In genomic region chr9:91817106-91817492, GRCh38 we compare ENCODE assay signal across 20 cellular contexts.
DNase-seq lines count a peak whose midpoint lies in the region; ATAC-seq and TF ChIP-seq lines count a peak whose summit lies in the region.
"Had no signal": no experiment of that assay in that cellular context is flagged by ENCODE, and none has a peak within 500 bp of the region (broad histone marks: within the 10 kb centered on the region; RNA-seq: fewer than 3 reads in every experiment).

No MANE protein-coding gene starts in this region.

- peaks cover 4% of the 10 kb centered on the region for H3K36me3 Mint-ChIP-seq in neural crest cell (ENCODE audit: low read depth)
- H3K36me3 Mint-ChIP-seq: immature natural killer cell; stimulated activated effector memory CD8-positive, alpha-beta T cell treated with anti-CD3 and anti-CD28 coated beads, Interleukin-12 subunit alpha, Interleukin-12 subunit beta, amount 100 ng/mL, for 72 hours had no signal

- H3K9ac ChIP-seq in SK-N-SH = no peak overlapping the region

- CTCF ChIA-PET in HEK293 (lab: Yijun Ruan, JAX) = no interaction called here
- CTCF ChIA-PET in SK-N-SH (lab: Yijun Ruan, JAX) = interaction anchor here (1.7 kb wide), 1 partner anchor 133 kb away, joined by 5 read pairs; the partner anchor contains the start of gene ROR2

- no peak overlapping the region for H2AFZ ChIP-seq in SK-N-SH (ENCODE audit: low read depth)

- no peaks in the 10 kb centered on the region for H3K9me2 ChIP-seq in SK-N-SH

- H3K4me3 ChIP-seq in HEK293 (ENCODE audit: low read depth, low read length) = no peak overlapping the region
- H3K4me3 ChIP-seq in esophagus muscularis mucosa = peak overlapping the region in 3 of 4 donors; percentile 22 to 26 (median 25)
- no peak overlapping the region for H3K4me3 ChIP-seq in thyroid gland (replicated peaks in 1 of 3)
- H3K4me3 ChIP-seq in SK-N-SH (ENCODE audit: low read depth in 2 of 2, low read length in 1 of 2) = no peak overlapping the region
- H3K4me3 ChIP-seq: colonic mucosa, GM12878 had no signal

- no peak overlapping the region for H3K4me3 Mint-ChIP-seq in neural crest cell
- H3K4me3 Mint-ChIP-seq: activated B cell treated with CpG ODN at 0.5 μM for 24 hours; immature natural killer cell; stimulated activated effector memory CD8-positive, alpha-beta T cell treated with anti-CD3 and anti-CD28 coated beads, Interleukin-12 subunit alpha, Interleukin-12 subunit beta, amount 100 ng/mL, for 72 hours had no signal

- H3K27me3 ChIP-seq in esophagus muscularis mucosa (no peaks in the 10 kb centered on the region), thyroid gland (no peaks in the 10 kb centered on the region), SK-N-SH (ENCODE audit: insufficient read depth) (no peaks in the 10 kb centered on the region)
- H3K27me3 ChIP-seq: colonic mucosa had no signal

- peak overlapping the region; percentile 58; the same call in 1 of the 2 replicates for H3K27ac ChIP-seq in HEK293 (ENCODE audit: extremely low read depth, low read depth, low read length)
- H3K27ac ChIP-seq in esophagus muscularis mucosa (replicated peaks in 1 of 4) = peak overlapping the region; percentile 74 to 81 (median 77)
- peak overlapping the region; percentile 92 to 99 (median 95) for H3K27ac ChIP-seq in thyroid gland
- H3K27ac ChIP-seq in SK-N-SH (ENCODE audit: low read depth in 2 of 2, low read length in 1 of 2) = no peak overlapping the region
- H3K27ac ChIP-seq: colonic mucosa had no signal

- no peaks in the 10 kb centered on the region for H4K20me1 ChIP-seq in SK-N-SH (ENCODE audit: insufficient read depth)

- no peak for TF ChIP-seq RAD21 in SK-N-SH (IDR thresholded peaks at IDR 0.05; ENCODE audit: low read length)

- H3F3A ChIP-seq in SK-N-SH (replicated peaks; ENCODE audit: insufficient read depth) = no peaks in the 10 kb centered on the region

- TF ChIP-seq EP300 in esophagus muscularis mucosa (IDR thresholded peaks at IDR 0.05) (no peak), SK-N-SH (IDR thresholded peaks at IDR 0.05; ENCODE audit: borderline replicate concordance in 1 of 2, low read depth in 1 of 2, low read length in 1 of 2) (no peak)

- peak overlapping the region; percentile 65 for H3K27ac Mint-ChIP-seq in neural crest cell (ENCODE audit: unreplicated experiment)
- H3K27ac Mint-ChIP-seq: activated B cell treated with CpG ODN at 0.5 μM for 24 hours; immature natural killer cell; stimulated activated effector memory CD8-positive, alpha-beta T cell treated with anti-CD3 and anti-CD28 coated beads, Interleukin-12 subunit alpha, Interleukin-12 subunit beta, amount 100 ng/mL, for 72 hours had no signal

- peaks cover 3% of the 10 kb centered on the region for H3K9me3 Mint-ChIP-seq in neural crest cell
- H3K9me3 Mint-ChIP-seq: activated B cell treated with CpG ODN at 0.5 μM for 24 hours; immature natural killer cell; stimulated activated effector memory CD8-positive, alpha-beta T cell treated with anti-CD3 and anti-CD28 coated beads, Interleukin-12 subunit alpha, Interleukin-12 subunit beta, amount 100 ng/mL, for 72 hours had no signal

- H3K4me2 ChIP-seq in SK-N-SH = no peak overlapping the region

- H3K9me3 ChIP-seq in HEK293 (ENCODE audit: control insufficient read depth, insufficient read depth, low read depth, low read length) = no peaks in the 10 kb centered on the region
- no peaks in the 10 kb centered on the region for H3K9me3 ChIP-seq in esophagus muscularis mucosa
- no peaks in the 10 kb centered on the region for H3K9me3 ChIP-seq in thyroid gland
- no peaks in the 10 kb centered on the region for H3K9me3 ChIP-seq in SK-N-SH
- H3K9me3 ChIP-seq: colonic mucosa had no signal

- H3K36me3 ChIP-seq in HEK293 (ENCODE audit: control insufficient read depth in 2 of 2, insufficient read depth in 1 of 2, low read length in 2 of 2) (no peaks in the 10 kb centered on the region), esophagus muscularis mucosa (no peaks in the 10 kb centered on the region), thyroid gland (no peaks in the 10 kb centered on the region), SK-N-SH (replicated peaks in 1 of 2; ENCODE audit: control insufficient read depth in 1 of 2, insufficient read depth in 2 of 2, low read length in 1 of 2) (no peaks in the 10 kb centered on the region)
- H3K36me3 ChIP-seq: colonic mucosa had no signal

- POLR2A ChIA-PET in HEK293 (lab: Yijun Ruan, JAX) (interaction anchor here (0.6 kb wide), 1 partner anchor 649 kb away, joined by 4 read pairs; no protein-coding TSS in a partner anchor), SK-N-SH (lab: Yijun Ruan, JAX) (no interaction called here)

- H3K4me1 Mint-ChIP-seq in neural crest cell = peaks cover 14% of the 10 kb centered on the region
- H3K4me1 Mint-ChIP-seq: activated B cell treated with CpG ODN at 0.5 μM for 24 hours, immature natural killer cell had no signal

- no peak for TF ChIP-seq CTCF in HEK293 (tag by site-specific recombination; IDR thresholded peaks at IDR 0.05)
- no peak for TF ChIP-seq CTCF in esophagus muscularis mucosa (IDR thresholded peaks at IDR 0.05)
- TF ChIP-seq CTCF in neural crest cell (conservative IDR thresholded peaks at IDR 0.05) = no peak
- no peak for TF ChIP-seq CTCF in thyroid gland (IDR thresholded peaks at IDR 0.05)
- no peak for TF ChIP-seq CTCF in SK-N-SH (IDR thresholded peaks at IDR 0.05)

- TF ChIP-seq POLR2A in esophagus muscularis mucosa (IDR thresholded peaks at IDR 0.05; ENCODE audit: low read depth) (no peak), thyroid gland (IDR thresholded peaks at IDR 0.05) (no peak)

- H3K27me3 Mint-ChIP-seq in neural crest cell (ENCODE audit: low read depth) = no peaks in the 10 kb centered on the region

- no peaks in the 10 kb centered on the region for H3K79me2 ChIP-seq in SK-N-SH (ENCODE audit: insufficient read depth)

- DNase-seq in esophagus muscularis mucosa (ENCODE audit: extremely low spot score) (no peak), neural crest cell (ENCODE audit: low read depth, low spot score) (no peak), thyroid gland (no peak), SK-N-SH (no peak), left colon (no peak)
- DNase-seq: activated B cell treated with CpG ODN at 0.5 μM for 24 hours, amygdala, colonic mucosa, immature natural killer cell, NCI-H1930, NCI-H510A treated with DMSO at 0.1 percent for 48 hours, occipital lobe had no signal

- H3K4me1 ChIP-seq in HEK293 (ENCODE audit: control insufficient read depth, insufficient read depth, low read length) (peaks cover 2% of the 10 kb centered on the region; the same call in 1 of the 2 replicates), esophagus muscularis mucosa (peaks cover 0 to 78% (median 76%) of the 10 kb centered on the region in 4 donors), thyroid gland (peaks cover 15 to 23% of the 10 kb centered on the region in 2 donors), SK-N-SH (ENCODE audit: control insufficient read depth in 1 of 2, insufficient read depth in 2 of 2, low read depth in 1 of 2, low read length in 1 of 2) (peaks cover 0 to 23% of the 10 kb centered on the region in 2 experiments; a peak in 1 of 4 replicates)
- H3K4me1 ChIP-seq: colonic mucosa had no signal

- ATAC-seq in left colon (no peak), GM18502 (IDR thresholded peaks at IDR 0.05; ENCODE audit: poor library complexity, unreplicated experiment) (no peak), HG03039 (IDR thresholded peaks at IDR 0.05; ENCODE audit: unreplicated experiment) (no peak)
- ATAC-seq: GM12878; HCT116; HepG2; Right ventricle myocardium inferior; stimulated activated effector memory CD8-positive, alpha-beta T cell treated with anti-CD3 and anti-CD28 coated beads, Interleukin-12 subunit alpha, Interleukin-12 subunit beta, amount 100 ng/mL, for 72 hours had no signal

- 75% methylated on average over 5 of the region's 8 CpGs for WGBS in esophagus muscularis mucosa
- WGBS in thyroid gland, 2 donors = 69 to 83% methylated on average over 2 to 7 of the region's 8 CpGs
- 61% methylated on average over 8 of the region's 8 CpGs for WGBS in SK-N-SH (ENCODE audit: low lambda C conversion rate)

- intact Hi-C loops in esophagus muscularis mucosa (cut with DNase I) (no loop called here), thyroid gland (cut with DNase I) (no loop called here), left colon (cut with DNase I, micrococcal nuclease) (no loop called here)

TF ChIP-seq in HEK293, 187 proteins besides CTCF, POLR2A, EP300 and RAD21:
- TF ChIP-seq ZNF155 (tag by site-specific recombination; IDR thresholded peaks at IDR 0.05) = no peak
- TF ChIP-seq GLIS2 (tag by site-specific recombination; IDR thresholded peaks at IDR 0.05) = no peak
- TF ChIP-seq ZNF133 (tag by site-specific recombination; IDR thresholded peaks at IDR 0.05) = no peak
- no peak for TF ChIP-seq BCL6B (tag by site-specific recombination; IDR thresholded peaks at IDR 0.05)

TF ChIP-seq in SK-N-SH, 30 proteins besides CTCF, POLR2A, EP300 and RAD21 (continues in another document):
- TF ChIP-seq NFIC (IDR thresholded peaks at IDR 0.05; ENCODE audit: borderline replicate concordance) (no peak), TAF1 (IDR thresholded peaks at IDR 0.05; ENCODE audit: borderline replicate concordance, low read depth, low read length) (no peak), GABPA (IDR thresholded peaks at IDR 0.05; ENCODE audit: low read depth) (no peak), CHD2 (IDR thresholded peaks at IDR 0.05; ENCODE audit: low read length, partially characterized antibody) (no peak), GATA2 (CRISPR knock-in tag; IDR thresholded peaks at IDR 0.05) (no peak), FOSL2 (IDR thresholded peaks at IDR 0.05; ENCODE audit: borderline replicate concordance, low read depth) (no peak)

Comparison
In these comparisons a context has a peak if more than half of its experiments do, and no peak if none do; other contexts are left out.
1. H3K27ac ChIP-seq: peak in HEK293 (single experiment), esophagus muscularis mucosa (4 of 4) and thyroid gland (3 of 3); none in SK-N-SH (0 of 2).
2. H3K4me3 ChIP-seq: peak in esophagus muscularis mucosa (3 of 4); none in HEK293 (single experiment), thyroid gland (0 of 3) and SK-N-SH (0 of 2).